Comparison of ENCODE assay signal across 8 cellular contexts in the genomic region with DNA sequence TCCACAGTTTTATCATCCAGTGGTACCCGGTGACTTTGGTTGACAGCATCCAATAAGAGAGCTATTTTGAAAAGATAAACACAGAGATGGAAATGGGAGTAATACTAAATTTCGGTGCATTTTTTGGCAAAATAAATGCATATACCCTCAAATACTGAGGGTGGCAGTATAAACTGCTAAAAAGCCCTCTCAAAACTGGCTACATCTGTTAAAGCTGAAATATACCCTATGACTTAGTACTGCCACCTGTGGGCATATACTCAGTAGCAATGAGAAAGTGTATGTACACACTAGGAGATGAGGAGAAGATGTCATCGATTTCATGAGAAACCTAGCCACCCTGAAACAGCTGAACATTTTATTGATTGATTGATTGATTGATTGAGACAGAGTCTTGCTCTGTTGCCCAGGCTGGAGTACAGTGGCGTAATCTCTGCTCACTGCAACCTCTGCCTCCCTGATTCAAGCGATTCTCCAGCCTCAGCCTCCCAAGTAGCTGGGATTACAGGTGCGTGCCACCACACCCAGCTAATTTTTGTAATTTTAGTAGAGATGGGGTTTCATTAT. TPM values are rescaled to one million over a fixed set of nuclear protein-coding genes. Genes with fewer than 3 reads are reported as not detected.
A peak's percentile ranks its signal among the peaks of the same experiment; 100 is the strongest.
DNase-seq lines count a peak whose midpoint lies in the region; ATAC-seq, FAIRE-seq and TF ChIP-seq lines count a peak whose summit lies in the region.

No MANE protein-coding gene starts in this region.

- H3K9ac ChIP-seq in MM.1S (ENCODE audit: low read length): no peak overlapping the region

- H3K4me1 ChIP-seq in BE2C (no peaks in the 10 kb centered on the region), MM.1S (ENCODE audit: low read length) (no peaks in the 10 kb centered on the region)

- intact Hi-C loops in activated CD8-positive, alpha-beta T cell treated with anti-CD3 and anti-CD28 coated beads for 36 hours (cut with micrococcal nuclease): no loop called here

- CTCF ChIA-PET in activated CD8-positive, alpha-beta T cell treated with anti-CD3 and anti-CD28 coated beads for 36 hours (lab: Charles Lee): interaction anchor here (0.7 to 3.2 kb wide), 19 partner anchors 9 to 179 kb away, joined by 3 to 27 read pairs (median 5); a partner anchor contains a TSS

- no peaks in the 10 kb centered on the region for H3K36me3 Mint-ChIP-seq in activated CD8-positive, alpha-beta T cell treated with anti-CD3 and anti-CD28 coated beads for 36 hours (ENCODE audit: low read depth)

- 0 out of 2 replicates have a peak overlapping the region, but pooled peaks have one; percentile 28 for H2AFZ ChIP-seq in MM.1S (ENCODE audit: low read length)

- no peaks in the 10 kb centered on the region for H3K9me2 ChIP-seq in MM.1S (replicated peaks; ENCODE audit: insufficient read depth, low read length)

- peak; percentile 87 for ATAC-seq in GM18861 (IDR thresholded peaks at IDR 0.05; ENCODE audit: unreplicated experiment)
- ATAC-seq in activated CD8-positive, alpha-beta T cell treated with anti-CD3 and anti-CD28 coated beads for 36 hours: peak; percentile 97
- ATAC-seq in HG03520 (IDR thresholded peaks at IDR 0.05; ENCODE audit: unreplicated experiment): no peak
- ATAC-seq in GM18520 (IDR thresholded peaks at IDR 0.05; ENCODE audit: unreplicated experiment): no peak

- POLR2A ChIA-PET in activated CD8-positive, alpha-beta T cell treated with anti-CD3 and anti-CD28 coated beads for 36 hours (lab: Charles Lee): interaction anchor here (0.8 kb wide), 2 partner anchors 9 to 12 kb away, joined by 3 to 4 read pairs; a partner anchor contains a TSS

- no peaks in the 10 kb centered on the region for H3F3A ChIP-seq in MM.1S (ENCODE audit: insufficient read depth, low read length)

- 0 out of 2 replicates have a peak overlapping the region, but pooled peaks have one; percentile 7 for H3K4me2 ChIP-seq in MM.1S (ENCODE audit: low read depth, low read length)

- no peaks in the 10 kb centered on the region for H3K79me2 ChIP-seq in MM.1S (ENCODE audit: low read length)

- TF ChIP-seq CTCF in BE2C (IDR thresholded peaks at IDR 0.05; ENCODE audit: low read depth, low read length) (peak; percentile 53), MM.1S (IDR thresholded peaks at IDR 0.05; ENCODE audit: low read length) (peak; percentile 62), kidney epithelial cell (IDR thresholded peaks at IDR 0.05; ENCODE audit: insufficient read depth, low read length, poor library complexity, severe bottlenecking) (peak; percentile 34)
- peak; percentile 54 for TF ChIP-seq CTCF in activated CD8-positive, alpha-beta T cell treated with anti-CD3 and anti-CD28 coated beads for 36 hours (IDR thresholded peaks at IDR 0.05)

- H3K4me3 ChIP-seq in BE2C (ENCODE audit: low read depth, low read length): no peak overlapping the region
- no peak overlapping the region for H3K4me3 ChIP-seq in MM.1S (ENCODE audit: low read length)
- H3K4me3 ChIP-seq in kidney epithelial cell (ENCODE audit: low read depth, low read length): no peak overlapping the region

- H3K36me3 ChIP-seq in BE2C (no peaks in the 10 kb centered on the region), MM.1S (replicated peaks; ENCODE audit: insufficient read depth, low read length) (no peaks in the 10 kb centered on the region), kidney epithelial cell (ENCODE audit: control insufficient read depth, insufficient read depth, low read length) (no peaks in the 10 kb centered on the region)

- no peaks in the 10 kb centered on the region for H3K27me3 Mint-ChIP-seq in activated CD8-positive, alpha-beta T cell treated with anti-CD3 and anti-CD28 coated beads for 36 hours

- no peak for FAIRE-seq in GM19239 (lab: Jason Lieb, UNC)

- no peak overlapping the region for H3K27ac ChIP-seq in MM.1S (ENCODE audit: low read length)

- no peak overlapping the region for H3K4me3 Mint-ChIP-seq in activated CD8-positive, alpha-beta T cell treated with anti-CD3 and anti-CD28 coated beads for 36 hours

- H4K20me1 ChIP-seq in MM.1S (ENCODE audit: insufficient read depth, low read length): no peaks in the 10 kb centered on the region

- DNase-seq in BE2C: no peak
- peak; percentile 79 for DNase-seq in MM.1S
- DNase-seq in activated CD8-positive, alpha-beta T cell treated with anti-CD3 and anti-CD28 coated beads for 36 hours: peak; percentile 10
- no peak for DNase-seq in kidney epithelial cell (ENCODE audit: low read depth)
- no peak for DNase-seq in GM19239 (ENCODE audit: insufficient read length, low spot score)

- H3K9me3 ChIP-seq in BE2C: no peaks in the 10 kb centered on the region
- H3K9me3 ChIP-seq in MM.1S (replicated peaks; ENCODE audit: insufficient read depth, low read length): no peaks in the 10 kb centered on the region

- H3K27ac Mint-ChIP-seq in activated CD8-positive, alpha-beta T cell treated with anti-CD3 and anti-CD28 coated beads for 36 hours: no peak overlapping the region

- peaks cover 7% of the 10 kb centered on the region for H3K4me1 Mint-ChIP-seq in activated CD8-positive, alpha-beta T cell treated with anti-CD3 and anti-CD28 coated beads for 36 hours (ENCODE audit: low read depth)

- peaks cover 2% of the 10 kb centered on the region; the same call in 1 of the 2 replicates for H3K27me3 ChIP-seq in BE2C
- no peaks in the 10 kb centered on the region for H3K27me3 ChIP-seq in MM.1S (replicated peaks; ENCODE audit: insufficient read depth, low read length)
- no peaks in the 10 kb centered on the region for H3K27me3 ChIP-seq in kidney epithelial cell (ENCODE audit: control insufficient read depth, insufficient read depth, low read length)

- H3K9me3 Mint-ChIP-seq in activated CD8-positive, alpha-beta T cell treated with anti-CD3 and anti-CD28 coated beads for 36 hours: no peaks in the 10 kb centered on the region

RNA-seq across cellular contexts. Expression of a gene that starts 12.2 kb away (rescaled TPM):
- polyA plus RNA-seq in BE2C (2012; ENCODE audit: insufficient read depth, insufficient read length, low read depth): 35.3 TPM
- 10 to 100 TPM; 19.4 to 20.6 TPM for total RNA-seq in activated CD8-positive, alpha-beta T cell treated with anti-CD3 and anti-CD28 coated beads for 36 hours
- total RNA-seq in kidney epithelial cell: 37.7 and 39.1 TPM in 2 replicates

RNA-seq across cellular contexts. Expression of a gene that starts 29.7 kb away (rescaled TPM):
- polyA plus RNA-seq in BE2C (2012; ENCODE audit: insufficient read depth, insufficient read length, low read depth): 21.3 TPM
- total RNA-seq in activated CD8-positive, alpha-beta T cell treated with anti-CD3 and anti-CD28 coated beads for 36 hours: 10 to 100 TPM; 69.4 to 78.4 TPM
- 17.9 and 21.0 TPM in 2 replicates for total RNA-seq in kidney epithelial cell

RNA-seq across cellular contexts. Expression of a gene that starts 29.8 kb away (rescaled TPM):
- polyA plus RNA-seq in BE2C (2012; ENCODE audit: insufficient read depth, insufficient read length, low read depth): 3.9 TPM
- total RNA-seq in activated CD8-positive, alpha-beta T cell treated with anti-CD3 and anti-CD28 coated beads for 36 hours: 1 to 10 TPM; 4.8 to 6.3 TPM
- total RNA-seq in kidney epithelial cell: 3.9 and 8.5 TPM in 2 replicates

RNA-seq across cellular contexts. Expression of a gene that starts 33.5 kb away (rescaled TPM):
- polyA plus RNA-seq in BE2C (2012; ENCODE audit: insufficient read depth, insufficient read length, low read depth): not detected
- not detected for total RNA-seq in activated CD8-positive, alpha-beta T cell treated with anti-CD3 and anti-CD28 coated beads for 36 hours
- not detected in 2 replicates for total RNA-seq in kidney epithelial cell

Comparison
In these comparisons a context has a peak if more than half of its experiments do, and no peak if none do; other contexts are left out.
1. DNase-seq: peak in MM.1S (single experiment) and activated CD8-positive, alpha-beta T cell treated with anti-CD3 and anti-CD28 coated beads for 36 hours (single experiment); none in BE2C (single experiment), kidney epithelial cell (single experiment) and GM19239 (single experiment).
2. ATAC-seq: peak in GM18861 (single experiment) and activated CD8-positive, alpha-beta T cell treated with anti-CD3 and anti-CD28 coated beads for 36 hours (single experiment); none in HG03520 (single experiment) and GM18520 (single experiment).
3. Peak in every context shown above with its lines, with median percentiles within 50 percentile points of each other: CTCF ChIP-seq.